In genomic region chr20:47727170-47727880, GRCh38 we compare ENCODE assay signal across 8 cellular contexts. TPM values are rescaled to one million over a fixed set of nuclear protein-coding genes. Genes with fewer than 3 reads are reported as not detected.
A peak's percentile ranks its signal among the peaks of the same experiment; 100 is the strongest.
DNase-seq lines count a peak whose midpoint lies in the region; ATAC-seq lines count a peak whose summit lies in the region.

No MANE protein-coding gene starts in this region.

- no peaks in the 10 kb centered on the region for H3K27me3 Mint-ChIP-seq in activated CD4-positive, alpha-beta T cell treated with anti-CD3 and anti-CD28 coated beads for 36 hours
- H3K27me3 Mint-ChIP-seq in effector memory CD8-positive, alpha-beta T cell = no peaks in the 10 kb centered on the region

- H3K9me3 Mint-ChIP-seq in activated CD4-positive, alpha-beta T cell treated with anti-CD3 and anti-CD28 coated beads for 36 hours (ENCODE audit: low read depth) = no peaks in the 10 kb centered on the region
- no peaks in the 10 kb centered on the region for H3K9me3 Mint-ChIP-seq in effector memory CD8-positive, alpha-beta T cell

- no peaks in the 10 kb centered on the region for H3K36me3 Mint-ChIP-seq in activated CD4-positive, alpha-beta T cell treated with anti-CD3 and anti-CD28 coated beads for 36 hours (ENCODE audit: low read depth)
- H3K36me3 Mint-ChIP-seq in effector memory CD8-positive, alpha-beta T cell (ENCODE audit: insufficient read depth) = peaks cover 12% of the 10 kb centered on the region

- POLR2A ChIA-PET in activated CD4-positive, alpha-beta T cell treated with anti-CD3 and anti-CD28 coated beads for 36 hours (lab: Charles Lee) = no interaction called here

- DNase-seq in activated CD4-positive, alpha-beta T cell treated with anti-CD3 and anti-CD28 coated beads for 36 hours = peak; percentile 90
- DNase-seq in effector memory CD8-positive, alpha-beta T cell = peak; percentile 39 to 50 (median 40)
- peak; percentile 70 to 76 for DNase-seq in stimulated activated CD4-positive, alpha-beta T cell treated with anti-CD3 and anti-CD28 coated beads, Interleukin-15, amount 100 ng/mL, for 48 hours (ENCODE audit: low read depth in 2 of 2)
- DNase-seq in NCI-H524 (lab: John Stamatoyannopoulos, UW) (no peak), GM03348 (ENCODE audit: low spot score) (no peak)

- intact Hi-C loops in activated CD4-positive, alpha-beta T cell treated with anti-CD3 and anti-CD28 coated beads for 36 hours (cut with DNase I, micrococcal nuclease) = loop anchor here (5.0 to 10.0 kb wide), 3 partner anchors 60 to 370 kb away; partner anchors contain the start of genes SULF2 (in 1 of the 2) and ZMYND8 (in 1 of the 2)

- CTCF ChIA-PET in activated CD4-positive, alpha-beta T cell treated with anti-CD3 and anti-CD28 coated beads for 36 hours (lab: Charles Lee) = interaction anchor here (0.8 to 1.5 kb wide), 9 partner anchors 20 to 893 kb away, joined by 3 to 6 read pairs (median 3); no protein-coding TSS in a partner anchor

- H3K27ac Mint-ChIP-seq in activated CD4-positive, alpha-beta T cell treated with anti-CD3 and anti-CD28 coated beads for 36 hours = peak overlapping the region; percentile 94
- H3K27ac Mint-ChIP-seq in effector memory CD8-positive, alpha-beta T cell = peak overlapping the region; percentile 91 to 95

- ATAC-seq in GM19025 (IDR thresholded peaks at IDR 0.05; ENCODE audit: low read depth, unreplicated experiment) (peak; percentile 51), HG03432 (IDR thresholded peaks at IDR 0.05; ENCODE audit: unreplicated experiment) (peak; percentile 65), HG03039 (IDR thresholded peaks at IDR 0.05; ENCODE audit: unreplicated experiment) (no peak)
- ATAC-seq in activated CD4-positive, alpha-beta T cell treated with anti-CD3 and anti-CD28 coated beads for 36 hours = peak; percentile 98
- ATAC-seq in effector memory CD8-positive, alpha-beta T cell (replicated peaks) = peak; percentile 94

- peak overlapping the region; percentile 66 for H3K4me3 Mint-ChIP-seq in activated CD4-positive, alpha-beta T cell treated with anti-CD3 and anti-CD28 coated beads for 36 hours
- H3K4me3 Mint-ChIP-seq in effector memory CD8-positive, alpha-beta T cell = peak overlapping the region; percentile 74 to 82

- peaks cover 29% of the 10 kb centered on the region for H3K4me1 Mint-ChIP-seq in activated CD4-positive, alpha-beta T cell treated with anti-CD3 and anti-CD28 coated beads for 36 hours
- peaks cover 14 to 17% of the 10 kb centered on the region in 2 donors for H3K4me1 Mint-ChIP-seq in effector memory CD8-positive, alpha-beta T cell (ENCODE audit: low read depth in 2 of 2)

RNA-seq across cellular contexts. Expression of gene SULF2, which starts 58.0 kb away (rescaled TPM):
- under 1 TPM in 1 of 2 experiments, not detected in 1; 0.09 TPM for total RNA-seq in activated CD4-positive, alpha-beta T cell treated with anti-CD3 and anti-CD28 coated beads for 36 hours

Comparison
In these comparisons a context has a peak if more than half of its experiments do, and no peak if none do; other contexts are left out.
1. DNase-seq: peak in activated CD4-positive, alpha-beta T cell treated with anti-CD3 and anti-CD28 coated beads for 36 hours (single experiment), effector memory CD8-positive, alpha-beta T cell (3 of 3) and stimulated activated CD4-positive, alpha-beta T cell treated with anti-CD3 and anti-CD28 coated beads, Interleukin-15, amount 100 ng/mL, for 48 hours (2 of 2); none in NCI-H524 (0 of 2) and GM03348 (single experiment).